In genomic region chr13:41077475-41077874, GRCh38 we compare ENCODE assay signal across 2 cellular contexts.
TF ChIP-seq lines count a peak whose summit lies in the region.

No MANE protein-coding gene starts in this region.

TF ChIP-seq in HepG2, 621 proteins besides CTCF, POLR2A, EP300 and RAD21:
- TF ChIP-seq ZSCAN22 (CRISPR knock-in tag; IDR thresholded peaks at IDR 0.05) (no peak), ZBTB33 (CRISPR knock-in tag; IDR thresholded peaks at IDR 0.05) (no peak), NFE2L2 (IDR thresholded peaks at IDR 0.05; ENCODE audit: low read length) (no peak), ZBTB14 (CRISPR knock-in tag; IDR thresholded peaks at IDR 0.05) (no peak), SNAPC4 (CRISPR knock-in tag; IDR thresholded peaks at IDR 0.05) (no peak), KMT2B (CRISPR knock-in tag; IDR thresholded peaks at IDR 0.05) (no peak), ZNF883 (CRISPR knock-in tag; IDR thresholded peaks at IDR 0.05; ENCODE audit: not compliant biosample characterization) (no peak), SETDB1 (CRISPR knock-in tag; IDR thresholded peaks at IDR 0.05; ENCODE audit: borderline replicate concordance) (no peak), EZH2 (conservative IDR thresholded peaks at IDR 0.05; ENCODE audit: low read depth, low read length) (no peak)
TF ChIP-seq in HepG2: peak in this region for 0.

TF ChIP-seq in K562, 482 proteins besides CTCF, POLR2A, EP300 and RAD21:
- TF ChIP-seq ETS2 (tag; IDR thresholded peaks at IDR 0.05; ENCODE audit: borderline replicate concordance, poor library complexity, severe bottlenecking), result no peak
- TF ChIP-seq SPI1 (IDR thresholded peaks at IDR 0.05; ENCODE audit: borderline replicate concordance, low read depth, low read length), result 0 out of 2 replicates have a peak, but pooled peaks have one; percentile 63
TF ChIP-seq in K562: peak in this region for 1.
